Comparison of ENCODE assay signal across 8 cellular contexts in the genomic region with DNA sequence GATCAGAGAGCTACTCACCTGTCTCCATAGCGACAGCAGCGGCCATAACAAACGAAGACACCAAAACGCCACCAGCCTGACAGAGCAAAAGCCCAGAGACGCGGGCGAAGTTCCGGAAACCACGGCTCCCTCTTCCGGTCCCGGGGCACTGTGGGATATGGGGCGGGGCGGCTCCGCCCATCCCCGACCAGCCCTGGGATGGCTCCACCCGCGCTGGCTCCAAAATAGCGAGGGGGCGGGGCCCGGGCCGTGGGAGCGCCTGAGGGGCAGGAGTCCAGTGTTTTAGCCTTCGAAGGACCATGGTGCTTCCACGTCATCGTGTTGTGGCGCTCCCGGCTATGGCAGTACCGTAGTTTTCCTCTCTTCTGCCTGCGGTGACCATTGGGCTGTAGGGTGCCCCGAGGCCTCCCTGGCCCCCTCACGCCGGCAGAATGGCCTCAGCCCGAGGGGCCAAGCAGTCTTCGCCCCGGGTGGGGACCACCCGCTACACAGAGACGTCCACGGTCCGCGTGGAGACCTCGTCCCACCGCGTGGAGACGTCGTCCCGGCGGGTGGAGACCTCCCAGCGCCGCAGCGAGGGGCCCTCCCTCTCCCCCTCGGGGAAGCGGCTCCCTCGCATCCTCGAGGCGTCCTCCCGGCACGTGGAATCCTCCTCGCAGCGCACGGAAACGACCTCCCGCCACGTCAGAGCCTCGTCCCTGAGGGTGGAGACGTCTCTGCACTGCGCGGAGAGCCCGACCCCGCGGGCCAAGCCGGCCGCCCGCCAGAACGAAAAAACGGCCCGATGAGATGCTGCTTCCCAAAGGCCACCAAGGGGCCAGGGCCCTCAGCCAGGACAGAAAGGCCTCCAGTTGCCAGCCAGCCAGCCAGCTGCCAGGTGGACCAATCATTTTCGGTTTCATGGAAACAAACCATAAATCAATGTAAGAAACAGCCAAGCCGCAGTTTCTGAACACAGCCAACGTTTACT. TPM values are rescaled to one million over a fixed set of nuclear protein-coding genes. Genes with fewer than 3 reads are reported as not detected.
A peak's percentile ranks its signal among the peaks of the same experiment; 100 is the strongest.
DNase-seq lines count a peak whose midpoint lies in the region; ATAC-seq and TF ChIP-seq lines count a peak whose summit lies in the region.

A gene (plus strand): TSS at position 280 of the 970 bp plus-strand sequence. CDS start 152 bp downstream, at position 432.
A gene (minus strand): TSS at position 123 of the 970 bp plus-strand sequence. CDS start 77 bp downstream, at position 46.

- H3K4me3 Mint-ChIP-seq in activated CD4-positive, alpha-beta memory T cell treated with anti-CD3 and anti-CD28 coated beads for 36 hours = peak within 1 kb of the TSS; percentile 99

- no peaks in the 10 kb centered on the region for H3K9me3 Mint-ChIP-seq in activated CD4-positive, alpha-beta memory T cell treated with anti-CD3 and anti-CD28 coated beads for 36 hours

- TF ChIP-seq CTCF in C4-2B (conservative IDR thresholded peaks at IDR 0.05) = no peak
- TF ChIP-seq CTCF in dorsolateral prefrontal cortex (IDR thresholded peaks at IDR 0.05 in 54 of 56, conservative IDR thresholded peaks at IDR 0.05 in 2 of 56; ENCODE audit: low read depth in 1 of 56, partially characterized antibody in 56 of 56) = peak in 25 of 56 donors; percentile 5 to 58 (median 32)
- no peak for TF ChIP-seq CTCF in right lobe of liver (IDR thresholded peaks at IDR 0.05)

- H3K4me3 ChIP-seq in dorsolateral prefrontal cortex (peak within 1 kb of the TSS; percentile 50 to 100 (median 92)), right lobe of liver (peak within 1 kb of the TSS; percentile 65 to 91 (median 72))

- H3K27ac ChIP-seq in C4-2B (peak within 1 kb of the TSS; percentile 74), dorsolateral prefrontal cortex (peak within 1 kb of the TSS in 56 of 59 donors; percentile 5 to 92 (median 74)), right lobe of liver (peak within 1 kb of the TSS; percentile 82 to 96 (median 83))

- H3K9me3 ChIP-seq in right lobe of liver = no peaks in the 10 kb centered on the region

- CTCF ChIA-PET in activated CD4-positive, alpha-beta memory T cell treated with anti-CD3 and anti-CD28 coated beads for 36 hours (lab: Charles Lee) = interaction anchor here (0.6 to 1.8 kb wide), 3 partner anchors 10 to 353 kb away, joined by 3 to 10 read pairs (median 6); a partner anchor contains a TSS

- H3K36me3 Mint-ChIP-seq in activated CD4-positive, alpha-beta memory T cell treated with anti-CD3 and anti-CD28 coated beads for 36 hours = peaks cover 22% of the 10 kb centered on the region

- 20% methylated on average over 5 of the region's 79 CpGs for WGBS in right lobe of liver (ENCODE audit: insufficient coverage, low coverage, low lambda C conversion rate, missing lambda C conversion rate)

- peak; percentile 98 for DNase-seq in NCI-H82 (lab: John Stamatoyannopoulos, UW)
- DNase-seq in activated CD4-positive, alpha-beta memory T cell treated with anti-CD3 and anti-CD28 coated beads for 36 hours = peak; percentile 97
- peak; percentile 85 to 98 (median 92) for DNase-seq in dorsolateral prefrontal cortex
- DNase-seq in right lobe of liver = peak; percentile 97 to 98 (median 97)
- DNase-seq in stimulated activated CD4-positive, alpha-beta T cell treated with anti-CD3 and anti-CD28 coated beads, Interleukin-4, amount 100 ng/mL, for 24 hours = peak; percentile 96

- peak; percentile 83 for TF ChIP-seq POLR2A in right lobe of liver (IDR thresholded peaks at IDR 0.05)

- H3K4me1 Mint-ChIP-seq in activated CD4-positive, alpha-beta memory T cell treated with anti-CD3 and anti-CD28 coated beads for 36 hours (ENCODE audit: low read depth) = peaks cover 60% of the 10 kb centered on the region

- H3K27ac Mint-ChIP-seq in activated CD4-positive, alpha-beta memory T cell treated with anti-CD3 and anti-CD28 coated beads for 36 hours = peak within 1 kb of the TSS; percentile 97

- intact Hi-C loops in activated CD4-positive, alpha-beta memory T cell treated with anti-CD3 and anti-CD28 coated beads for 36 hours (cut with micrococcal nuclease) = loop anchor here (1.0 to 2.0 kb wide), 2 partner anchors 9 to 363 kb away; a partner anchor contains a TSS
- intact Hi-C loops in dorsolateral prefrontal cortex (cut with DNase I) = loop anchor here in 1 of 2 donors (5.0 kb wide), 1 partner anchor 361 kb away; a partner anchor contains a TSS
- intact Hi-C loops in right lobe of liver (cut with DNase I) = no loop called here

- H3K27me3 ChIP-seq in dorsolateral prefrontal cortex = peaks cover 0 to 28% (median 7%) of the 10 kb centered on the region in 45 donors
- H3K27me3 ChIP-seq in right lobe of liver = no peaks in the 10 kb centered on the region

- no peaks in the 10 kb centered on the region for H3K27me3 Mint-ChIP-seq in activated CD4-positive, alpha-beta memory T cell treated with anti-CD3 and anti-CD28 coated beads for 36 hours

- POLR2A ChIA-PET in activated CD4-positive, alpha-beta memory T cell treated with anti-CD3 and anti-CD28 coated beads for 36 hours (lab: Charles Lee) = interaction anchor here (1.3 kb wide), 3 partner anchors 9 to 384 kb away, joined by 3 to 28 read pairs (median 7); a partner anchor contains a TSS

- H3K4me1 ChIP-seq in right lobe of liver = peaks cover 0 to 36% (median 12%) of the 10 kb centered on the region in 4 donors

- peak; percentile 92 for ATAC-seq in GM19397 (IDR thresholded peaks at IDR 0.05; ENCODE audit: unreplicated experiment)
- ATAC-seq in HG03571 (IDR thresholded peaks at IDR 0.05; ENCODE audit: unreplicated experiment) = peak; percentile 82
- ATAC-seq in right lobe of liver = peak; percentile 94 to 98 (median 96)

- H3K36me3 ChIP-seq in right lobe of liver = peaks cover 0 to 21% (median 3%) of the 10 kb centered on the region in 4 donors

RNA-seq across cellular contexts. Expression of the first gene that starts in this region (rescaled TPM):
- total RNA-seq in activated CD4-positive, alpha-beta memory T cell treated with anti-CD3 and anti-CD28 coated beads for 36 hours = 1 to 10 TPM; 1.5 to 1.8 TPM
- 10 to 100 TPM in 1 of 120 experiments, 1 to 10 TPM in 119; 3.4 to 10.7 (median 6.9) TPM for total RNA-seq in dorsolateral prefrontal cortex
- total RNA-seq in right lobe of liver = 1 to 10 TPM; 1.2 to 4.0 (median 1.9) TPM

RNA-seq across cellular contexts. Expression of the second gene that starts in this region (rescaled TPM):
- total RNA-seq in activated CD4-positive, alpha-beta memory T cell treated with anti-CD3 and anti-CD28 coated beads for 36 hours = 10 to 100 TPM; 22.6 to 25.9 TPM
- total RNA-seq in dorsolateral prefrontal cortex = 10 to 100 TPM; 12.7 to 38.2 (median 22.1) TPM
- 10 to 100 TPM in 2 of 6 experiments, 1 to 10 TPM in 4; 3.5 to 10.7 (median 7.4) TPM for total RNA-seq in right lobe of liver

Comparison
In these comparisons a context has a peak if more than half of its experiments do, and no peak if none do; other contexts are left out.
1. Peak in every context shown above with its lines: DNase-seq, ATAC-seq, H3K4me3 ChIP-seq and H3K27ac ChIP-seq.